In the genomic region with DNA sequence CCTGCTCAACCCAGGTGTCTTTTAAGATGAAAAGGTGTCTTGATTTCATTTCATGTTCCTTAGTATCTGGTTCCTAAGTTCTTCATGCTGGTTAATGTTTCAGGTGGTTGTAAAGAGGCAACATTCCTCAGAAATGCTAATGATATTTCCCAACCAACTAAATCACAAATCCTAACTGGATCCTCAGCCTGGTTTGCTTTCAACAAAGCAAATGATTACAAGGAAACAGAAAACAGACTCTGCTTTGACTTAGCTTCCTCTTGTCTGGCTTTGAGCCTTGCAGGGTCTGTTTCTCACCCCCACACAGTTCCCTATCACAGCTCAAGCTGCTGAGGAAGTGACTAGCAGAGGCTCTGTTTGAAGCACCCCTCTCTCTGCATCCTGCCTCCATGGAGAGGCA, we compare ENCODE assay signal across 12 cellular contexts.
"Had no signal": no experiment of that assay in that cellular context is flagged by ENCODE, and none has a peak within 500 bp of the region (broad histone marks: within the 10 kb centered on the region; RNA-seq: fewer than 3 reads in every experiment).

No MANE protein-coding gene starts in this region.

- H3K27ac ChIP-seq: adrenal gland, sigmoid colon had no signal

- H3K27ac Mint-ChIP-seq: activated CD4-positive, alpha-beta memory T cell treated with anti-CD3 and anti-CD28 coated beads, Interleukin-2, amount 10 ng/mL, durations not matched to agents 7 days and 5 days; activated CD4-positive, alpha-beta T cell treated with anti-CD3 and anti-CD28 coated beads for 36 hours; activated naive CD4-positive, alpha-beta T cell treated with anti-CD3 and anti-CD28 coated beads, Interleukin-2, amount 50 U/mL, for 24 hours; mesothelial cell of epicardium; stimulated activated effector memory CD8-positive, alpha-beta T cell treated with anti-CD3 and anti-CD28 coated beads, Interleukin-12 subunit alpha, Interleukin-12 subunit beta, amount 100 ng/mL, for 72 hours had no signal

- DNase-seq: activated CD4-positive, alpha-beta memory T cell treated with anti-CD3 and anti-CD28 coated beads, Interleukin-2, amount 10 ng/mL, durations not matched to agents 7 days and 5 days; activated CD4-positive, alpha-beta T cell treated with anti-CD3 and anti-CD28 coated beads for 36 hours; activated effector memory CD4-positive, alpha-beta T cell treated with anti-CD3 and anti-CD28 coated beads, Interleukin-2, amount 50 U/mL, for 16 hours; activated T-cell treated with anti-CD3 and anti-CD28 coated beads, Interleukin-2, amount 50 U/mL, for 4 hours; adrenal gland; sigmoid colon; stimulated activated CD4-positive, alpha-beta T cell treated with anti-CD3 and anti-CD28 coated beads, Interleukin-2, amount 100 ng/mL, for 24 hours had no signal

- ATAC-seq: activated CD4-positive, alpha-beta T cell treated with anti-CD3 and anti-CD28 coated beads for 36 hours; activated T-cell treated with anti-CD3 and anti-CD28 coated beads, Interleukin-2, amount 50 U/mL, for 4 hours; esophagus mucosa; stimulated activated effector memory CD8-positive, alpha-beta T cell treated with anti-CD3 and anti-CD28 coated beads, Interleukin-12 subunit alpha, Interleukin-12 subunit beta, amount 100 ng/mL, for 72 hours had no signal

- H3K4me1 Mint-ChIP-seq: activated CD4-positive, alpha-beta memory T cell treated with anti-CD3 and anti-CD28 coated beads, Interleukin-2, amount 10 ng/mL, durations not matched to agents 7 days and 5 days; activated CD4-positive, alpha-beta T cell treated with anti-CD3 and anti-CD28 coated beads for 36 hours; activated naive CD4-positive, alpha-beta T cell treated with anti-CD3 and anti-CD28 coated beads, Interleukin-2, amount 50 U/mL, for 24 hours; neural crest cell; stimulated activated effector memory CD8-positive, alpha-beta T cell treated with anti-CD3 and anti-CD28 coated beads, Interleukin-12 subunit alpha, Interleukin-12 subunit beta, amount 100 ng/mL, for 72 hours had no signal

- H3K4me3 Mint-ChIP-seq: activated CD4-positive, alpha-beta memory T cell treated with anti-CD3 and anti-CD28 coated beads, Interleukin-2, amount 10 ng/mL, durations not matched to agents 7 days and 5 days; activated CD4-positive, alpha-beta T cell treated with anti-CD3 and anti-CD28 coated beads for 36 hours; activated naive CD4-positive, alpha-beta T cell treated with anti-CD3 and anti-CD28 coated beads, Interleukin-2, amount 50 U/mL, for 24 hours; activated T-cell treated with anti-CD3 and anti-CD28 coated beads, Interleukin-2, amount 50 U/mL, for 4 hours; mesothelial cell of epicardium; neural crest cell; stimulated activated effector memory CD8-positive, alpha-beta T cell treated with anti-CD3 and anti-CD28 coated beads, Interleukin-12 subunit alpha, Interleukin-12 subunit beta, amount 100 ng/mL, for 72 hours had no signal

- H3K4me3 ChIP-seq: adrenal gland, sigmoid colon had no signal

- H3K27me3 ChIP-seq: adrenal gland, sigmoid colon had no signal

- H3K9me3 ChIP-seq: adrenal gland had no signal

- H3K9me3 Mint-ChIP-seq: activated CD4-positive, alpha-beta memory T cell treated with anti-CD3 and anti-CD28 coated beads, Interleukin-2, amount 10 ng/mL, durations not matched to agents 7 days and 5 days; activated naive CD4-positive, alpha-beta T cell treated with anti-CD3 and anti-CD28 coated beads, Interleukin-2, amount 50 U/mL, for 24 hours; activated T-cell treated with anti-CD3 and anti-CD28 coated beads, Interleukin-2, amount 50 U/mL, for 4 hours; neural crest cell had no signal

- H3K4me1 ChIP-seq: adrenal gland, sigmoid colon had no signal

- H3K27me3 Mint-ChIP-seq: activated CD4-positive, alpha-beta memory T cell treated with anti-CD3 and anti-CD28 coated beads, Interleukin-2, amount 10 ng/mL, durations not matched to agents 7 days and 5 days had no signal

- H3K36me3 ChIP-seq: adrenal gland, sigmoid colon had no signal

- H3K36me3 Mint-ChIP-seq: activated naive CD4-positive, alpha-beta T cell treated with anti-CD3 and anti-CD28 coated beads, Interleukin-2, amount 50 U/mL, for 24 hours; mesothelial cell of epicardium; stimulated activated effector memory CD8-positive, alpha-beta T cell treated with anti-CD3 and anti-CD28 coated beads, Interleukin-12 subunit alpha, Interleukin-12 subunit beta, amount 100 ng/mL, for 72 hours had no signal
